In genomic region chr19:8641908-8642547, GRCh38 we compare ENCODE assay signal across 8 cellular contexts. TPM values are rescaled to one million over a fixed set of nuclear protein-coding genes. Genes with fewer than 3 reads are reported as not detected.
DNase-seq lines count a peak whose midpoint lies in the region; ATAC-seq and TF ChIP-seq lines count a peak whose summit lies in the region.

No MANE protein-coding gene starts in this region.

- CTCF ChIA-PET in RWPE1 (lab: Yijun Ruan, JAX), result interaction anchor here (0.6 to 1.1 kb wide), 4 partner anchors 8 to 900 kb away, joined by 3 to 6 read pairs (median 4); no protein-coding TSS in a partner anchor

- peak; percentile 54 for TF ChIP-seq CTCF in GM13977 (IDR thresholded peaks at IDR 0.05; ENCODE audit: extremely low read depth, insufficient read depth, missing control alignments)
- 0 out of 2 replicates have a peak, but pooled peaks have one; percentile 10 for TF ChIP-seq CTCF in RWPE1 (conservative IDR thresholded peaks at IDR 0.05; ENCODE audit: low read depth)
- TF ChIP-seq CTCF in esophagus squamous epithelium (IDR thresholded peaks at IDR 0.05), result peak; percentile 27 to 48 (median 42)
- TF ChIP-seq CTCF in retinal pigment epithelial cell (conservative IDR thresholded peaks at IDR 0.05; ENCODE audit: low read depth, low read length), result peak; percentile 46

- no peak overlapping the region for H3K27ac ChIP-seq in RWPE1
- no peak overlapping the region for H3K27ac ChIP-seq in esophagus squamous epithelium

- peak; percentile 75 for DNase-seq in AG08395 (ENCODE audit: low spot score)
- DNase-seq in GM13977 (ENCODE audit: low spot score), result peak; percentile 62
- DNase-seq in RWPE1 (ENCODE audit: low spot score), result peak; percentile 27
- DNase-seq in esophagus squamous epithelium (lab: John Stamatoyannopoulos, UW), result no peak
- DNase-seq in retinal pigment epithelial cell (ENCODE audit: low read depth), result no peak

- intact Hi-C loops in esophagus squamous epithelium (cut with DNase I), result no loop called here

- H3K9me3 ChIP-seq in esophagus squamous epithelium, result peaks cover 0 to 3% (median 0%) of the 10 kb centered on the region in 3 donors

- H3K27me3 ChIP-seq in esophagus squamous epithelium, result peaks cover 0 to 7% (median 0%) of the 10 kb centered on the region in 4 donors

- POLR2A ChIA-PET in RWPE1 (lab: Yijun Ruan, JAX; ENCODE audit: low non-redundant PET), result no interaction called here

- WGBS in esophagus squamous epithelium, 2 donors, result 42 to 53% methylated on average over 3 to 4 of the region's 4 CpGs

- in situ Hi-C loops in GM13977 (cut with MboI; ENCODE audit: low pct_unique_long_range_greater_than_20kb, low sequenced_read_pairs, unreplicated experiment), result no loop called here

- peaks cover 0 to 15% (median 0%) of the 10 kb centered on the region in 3 donors for H3K4me1 ChIP-seq in esophagus squamous epithelium

- ATAC-seq in HG02623 (IDR thresholded peaks at IDR 0.05; ENCODE audit: unreplicated experiment) (no peak), HG02973 (IDR thresholded peaks at IDR 0.05; ENCODE audit: unreplicated experiment) (no peak), GM21528 (IDR thresholded peaks at IDR 0.05; ENCODE audit: low FRiP score, unreplicated experiment) (no peak)

- no peaks in the 10 kb centered on the region for H3K36me3 ChIP-seq in esophagus squamous epithelium

- no peak overlapping the region for H3K4me3 ChIP-seq in esophagus squamous epithelium
- no peak overlapping the region for H3K4me3 ChIP-seq in retinal pigment epithelial cell (ENCODE audit: low read length)

- TF ChIP-seq POLR2A in esophagus squamous epithelium (IDR thresholded peaks at IDR 0.05), result no peak

RNA-seq across cellular contexts. Expression of gene NFILZ, which starts 11.6 kb away (rescaled TPM):
- not detected for total RNA-seq in esophagus squamous epithelium

RNA-seq across cellular contexts. Expression of gene ADAMTS10, which starts 31.5 kb away (rescaled TPM):
- total RNA-seq in esophagus squamous epithelium, result 1 to 10 TPM; 2.0 to 8.8 (median 3.6) TPM

RNA-seq across cellular contexts. Expression of gene ACTL9, which starts 56.6 kb away (rescaled TPM):
- total RNA-seq in esophagus squamous epithelium, result not detected

Comparison
In these comparisons a context has a peak if more than half of its experiments do, and no peak if none do; other contexts are left out.
1. DNase-seq: peak in AG08395 (single experiment), GM13977 (single experiment) and RWPE1 (single experiment); none in esophagus squamous epithelium (single experiment) and retinal pigment epithelial cell (single experiment).
2. Peak in every context shown above with its lines, with median percentiles within 50 percentile points of each other: CTCF ChIP-seq.